ENCODE assay signal across 16 cellular contexts in genomic region chr15:99098991-99099390, GRCh38. TPM values are rescaled to one million over a fixed set of nuclear protein-coding genes. Genes with fewer than 3 reads are reported as not detected.
DNase-seq lines count a peak whose midpoint lies in the region; ATAC-seq and TF ChIP-seq lines count a peak whose summit lies in the region.
"Had no signal": no experiment of that assay in that cellular context is flagged by ENCODE, and none has a peak within 500 bp of the region (broad histone marks: within the 10 kb centered on the region; RNA-seq: fewer than 3 reads in every experiment).

No MANE protein-coding gene starts in this region.

- no peak for TF ChIP-seq CTCF in esophagus muscularis mucosa (IDR thresholded peaks at IDR 0.05)
- TF ChIP-seq CTCF in psoas muscle (IDR thresholded peaks at IDR 0.05): no peak
- TF ChIP-seq CTCF in type B pancreatic cell (conservative IDR thresholded peaks at IDR 0.05): no peak

- ATAC-seq in psoas muscle: peak in 1 of 4 donors; percentile 20
- ATAC-seq in GM18519 (IDR thresholded peaks at IDR 0.05; ENCODE audit: low FRiP score, unreplicated experiment): no peak

- H3K27me3 Mint-ChIP-seq in type B pancreatic cell: peaks cover 68% of the 10 kb centered on the region

- TF ChIP-seq POLR2A in esophagus muscularis mucosa (IDR thresholded peaks at IDR 0.05; ENCODE audit: low read depth): no peak

- no peak overlapping the region for H3K27ac Mint-ChIP-seq in type B pancreatic cell
- H3K27ac Mint-ChIP-seq: CD4-positive, alpha-beta T cell had no signal

- H3K27me3 ChIP-seq in esophagus muscularis mucosa (peaks cover 0 to 9% (median 0%) of the 10 kb centered on the region in 4 donors), psoas muscle (ENCODE audit: insufficient read depth in 3 of 3, low read length in 2 of 3) (no peaks in the 10 kb centered on the region)

- H3K9me3 ChIP-seq in esophagus muscularis mucosa (no peaks in the 10 kb centered on the region), psoas muscle (no peaks in the 10 kb centered on the region)
- H3K9me3 ChIP-seq: HAP-1 had no signal

- H3K27ac ChIP-seq in esophagus muscularis mucosa (replicated peaks in 1 of 4) (peak overlapping the region; percentile 90 to 96 (median 94)), psoas muscle (peak overlapping the region; percentile 83)
- H3K27ac ChIP-seq: C4-2B had no signal

- H3K4me1 ChIP-seq in esophagus muscularis mucosa (peaks cover 0 to 66% (median 60%) of the 10 kb centered on the region in 4 donors), psoas muscle (peaks cover 26% of the 10 kb centered on the region)
- H3K4me1 ChIP-seq: HAP-1 had no signal

- DNase-seq in esophagus muscularis mucosa (ENCODE audit: extremely low spot score) (no peak), islet precursor cell (peak; percentile 37), psoas muscle (no peak), type B pancreatic cell (ENCODE audit: extremely low spot score, unreplicated experiment) (peak; percentile 31), NCI-H2107 (lab: John Stamatoyannopoulos, UW) (no peak)
- DNase-seq in stimulated activated CD4-positive, alpha-beta T cell treated with anti-CD3 and anti-CD28 coated beads, Interleukin-2, amount 100 ng/mL, for 24 hours: no peak
- DNase-seq: ACHN; CD4-positive, alpha-beta T cell; DMS153; DMS79; GDM1; GOT3 had no signal

- no peaks in the 10 kb centered on the region for H3K9me3 Mint-ChIP-seq in type B pancreatic cell
- H3K9me3 Mint-ChIP-seq: CD4-positive, alpha-beta T cell had no signal

- peak overlapping the region; percentile 9 for H3K4me3 Mint-ChIP-seq in type B pancreatic cell
- H3K4me3 Mint-ChIP-seq: CD4-positive, alpha-beta T cell had no signal

- H3K36me3 ChIP-seq in esophagus muscularis mucosa (peaks cover 0 to 4% (median 0%) of the 10 kb centered on the region in 4 donors), psoas muscle (ENCODE audit: insufficient read depth in 1 of 2, low read depth in 1 of 2) (no peaks in the 10 kb centered on the region)
- H3K36me3 ChIP-seq: HAP-1 had no signal

- intact Hi-C loops in esophagus muscularis mucosa (cut with DNase I) (no loop called here), psoas muscle (cut with DNase I) (no loop called here)

- TF ChIP-seq EP300 in esophagus muscularis mucosa (IDR thresholded peaks at IDR 0.05): no peak

- H3K36me3 Mint-ChIP-seq in type B pancreatic cell: no peaks in the 10 kb centered on the region

- H3K4me3 ChIP-seq in esophagus muscularis mucosa (peak overlapping the region; percentile 56 to 61 (median 58)), psoas muscle (peak overlapping the region; percentile 65)
- H3K4me3 ChIP-seq: HAP-1 had no signal

- no peaks in the 10 kb centered on the region for H3K4me1 Mint-ChIP-seq in type B pancreatic cell (ENCODE audit: unreplicated experiment)

- 89% methylated on average over 6 of the region's 6 CpGs for WGBS in esophagus muscularis mucosa
- 50 to 76% (median 65%) methylated on average over 6 of the region's 6 CpGs for WGBS in psoas muscle, 3 donors

RNA-seq across cellular contexts. Expression of gene SYNM, which starts 5.9 kb away (rescaled TPM):
- total RNA-seq in esophagus muscularis mucosa: 1,000 to 10,000 TPM; 1,866 to 2,563 (median 2,454) TPM
- total RNA-seq in psoas muscle: 100 to 1,000 TPM; 288 to 380 (median 349) TPM
- polyA plus RNA-seq in psoas muscle: 100 to 1,000 TPM in 2 of 3 donors, 10 to 100 TPM in 1; 77.5 to 291 (median 121) TPM
- total RNA-seq in type B pancreatic cell (ENCODE audit: low replicate concordance): 2.2 and 4.1 TPM in 2 replicates
- total RNA-seq: HT-29 had no signal

Comparison
In these comparisons a context has a peak if more than half of its experiments do, and no peak if none do; other contexts are left out.
1. DNase-seq: peak in islet precursor cell (single experiment) and type B pancreatic cell (single experiment); none in esophagus muscularis mucosa (single experiment), psoas muscle (0 of 2), NCI-H2107 (single experiment) and stimulated activated CD4-positive, alpha-beta T cell treated with anti-CD3 and anti-CD28 coated beads, Interleukin-2, amount 100 ng/mL, for 24 hours (0 of 2).
2. RNA of gene SYNM, which starts 5.9 kb away (total RNA-seq): 1,866 to 2,563 TPM in esophagus muscularis mucosa and 288 to 380 TPM in psoas muscle; 2.2 to 4.1 TPM in type B pancreatic cell; every median in the first group is over 10 times any median in the second.